In the genomic region with DNA sequence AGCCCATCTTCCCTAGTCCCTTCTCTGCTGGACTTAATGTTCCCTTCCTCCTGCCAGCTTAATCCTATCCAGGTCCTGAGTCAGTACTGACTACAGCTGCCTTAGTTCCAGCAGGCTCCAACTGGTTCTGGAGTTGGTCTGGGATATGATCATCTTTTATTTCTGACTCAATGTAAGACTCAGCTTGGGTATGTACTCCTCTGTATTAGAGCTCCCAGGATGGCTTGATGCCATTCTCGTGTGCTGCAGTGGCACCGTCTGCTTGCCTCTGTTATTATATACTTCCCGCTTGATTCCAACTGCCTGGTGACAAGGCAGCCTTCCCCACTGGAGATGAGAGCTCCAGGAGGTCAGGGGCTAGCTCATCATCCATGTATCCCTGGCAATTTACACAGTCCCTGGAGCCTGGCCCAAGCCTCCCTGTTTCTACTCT, we compare ENCODE assay signal across 13 cellular contexts.
DNase-seq lines count a peak whose midpoint lies in the region; ATAC-seq and TF ChIP-seq lines count a peak whose summit lies in the region.
"Had no signal": no experiment of that assay in that cellular context is flagged by ENCODE, and none has a peak within 500 bp of the region (broad histone marks: within the 10 kb centered on the region; RNA-seq: fewer than 3 reads in every experiment).

No MANE protein-coding gene starts in this region.

- H3K4me3 ChIP-seq in fibroblast of pulmonary artery (replicated peaks; ENCODE audit: low read depth, low read length) = no peak overlapping the region

- ATAC-seq in Right ventricle myocardium inferior (peak; percentile 97), omental fat pad (ENCODE audit: low FRiP score) (peak; percentile 44), GM18498 (IDR thresholded peaks at IDR 0.05; ENCODE audit: unreplicated experiment) (no peak), HG03439 (IDR thresholded peaks at IDR 0.05; ENCODE audit: unreplicated experiment) (no peak), HG02759 (IDR thresholded peaks at IDR 0.05; ENCODE audit: unreplicated experiment) (no peak)
- ATAC-seq: activated naive CD4-positive, alpha-beta T cell treated with anti-CD3 and anti-CD28 coated beads, Interleukin-2, amount 50 U/mL, for 72 hours had no signal

- TF ChIP-seq CTCF in fibroblast of pulmonary artery (IDR thresholded peaks at IDR 0.05; ENCODE audit: low read length, missing control alignments) = no peak
- TF ChIP-seq CTCF in omental fat pad (IDR thresholded peaks at IDR 0.05) = no peak

- DNase-seq in Right ventricle myocardium inferior (ENCODE audit: missing footprints) (peak; percentile 67), cardiac septum (ENCODE audit: low spot score) (no peak), fibroblast of pulmonary artery (ENCODE audit: low read depth) (peak; percentile 32), omental fat pad (ENCODE audit: low spot score) (no peak), COLO829 (ENCODE audit: low spot score) (no peak)
- DNase-seq: ACHN; activated CD4-positive, alpha-beta T cell treated with anti-CD3 and anti-CD28 coated beads, Interleukin-2, amount 50 U/mL, for 48 hours; immature natural killer cell; trophoblast cell had no signal

- intact Hi-C loops in Right ventricle myocardium inferior (cut with DNase I) (no loop called here), cardiac septum (cut with DNase I) (no loop called here)

Comparison
In these comparisons a context has a peak if more than half of its experiments do, and no peak if none do; other contexts are left out.
1. DNase-seq: peak in Right ventricle myocardium inferior (single experiment) and fibroblast of pulmonary artery (single experiment); none in cardiac septum (single experiment), omental fat pad (single experiment) and COLO829 (single experiment).
2. ATAC-seq: peak in Right ventricle myocardium inferior (single experiment) and omental fat pad (single experiment); none in GM18498 (single experiment), HG03439 (single experiment) and HG02759 (single experiment).